Comparison of ENCODE assay signal across 1 cellular context in the genomic region with DNA sequence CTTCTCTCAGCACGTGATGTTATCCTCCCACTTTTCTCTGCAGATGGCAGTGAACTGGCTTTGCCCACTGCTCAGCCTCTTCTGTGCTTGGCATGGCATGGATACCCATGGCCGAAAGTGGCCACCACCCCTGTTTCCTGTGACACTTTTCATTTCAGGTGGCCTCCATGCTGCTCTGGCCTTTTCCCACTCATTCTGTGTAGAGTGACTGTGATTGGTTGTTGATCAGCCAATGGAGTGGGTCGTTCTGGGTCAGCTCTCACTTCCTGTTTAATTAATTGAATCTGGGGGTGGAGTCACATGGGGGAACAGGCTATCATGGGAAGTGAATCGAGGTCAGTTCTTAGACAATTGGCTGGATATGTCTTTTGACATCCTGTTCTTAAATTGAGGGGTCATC.
TF ChIP-seq lines count a peak whose summit lies in the region.

No MANE protein-coding gene starts in this region.

TF ChIP-seq in K562, 482 proteins besides CTCF, POLR2A, EP300 and RAD21 (continued from another document):
- TF ChIP-seq, protein P1, sequence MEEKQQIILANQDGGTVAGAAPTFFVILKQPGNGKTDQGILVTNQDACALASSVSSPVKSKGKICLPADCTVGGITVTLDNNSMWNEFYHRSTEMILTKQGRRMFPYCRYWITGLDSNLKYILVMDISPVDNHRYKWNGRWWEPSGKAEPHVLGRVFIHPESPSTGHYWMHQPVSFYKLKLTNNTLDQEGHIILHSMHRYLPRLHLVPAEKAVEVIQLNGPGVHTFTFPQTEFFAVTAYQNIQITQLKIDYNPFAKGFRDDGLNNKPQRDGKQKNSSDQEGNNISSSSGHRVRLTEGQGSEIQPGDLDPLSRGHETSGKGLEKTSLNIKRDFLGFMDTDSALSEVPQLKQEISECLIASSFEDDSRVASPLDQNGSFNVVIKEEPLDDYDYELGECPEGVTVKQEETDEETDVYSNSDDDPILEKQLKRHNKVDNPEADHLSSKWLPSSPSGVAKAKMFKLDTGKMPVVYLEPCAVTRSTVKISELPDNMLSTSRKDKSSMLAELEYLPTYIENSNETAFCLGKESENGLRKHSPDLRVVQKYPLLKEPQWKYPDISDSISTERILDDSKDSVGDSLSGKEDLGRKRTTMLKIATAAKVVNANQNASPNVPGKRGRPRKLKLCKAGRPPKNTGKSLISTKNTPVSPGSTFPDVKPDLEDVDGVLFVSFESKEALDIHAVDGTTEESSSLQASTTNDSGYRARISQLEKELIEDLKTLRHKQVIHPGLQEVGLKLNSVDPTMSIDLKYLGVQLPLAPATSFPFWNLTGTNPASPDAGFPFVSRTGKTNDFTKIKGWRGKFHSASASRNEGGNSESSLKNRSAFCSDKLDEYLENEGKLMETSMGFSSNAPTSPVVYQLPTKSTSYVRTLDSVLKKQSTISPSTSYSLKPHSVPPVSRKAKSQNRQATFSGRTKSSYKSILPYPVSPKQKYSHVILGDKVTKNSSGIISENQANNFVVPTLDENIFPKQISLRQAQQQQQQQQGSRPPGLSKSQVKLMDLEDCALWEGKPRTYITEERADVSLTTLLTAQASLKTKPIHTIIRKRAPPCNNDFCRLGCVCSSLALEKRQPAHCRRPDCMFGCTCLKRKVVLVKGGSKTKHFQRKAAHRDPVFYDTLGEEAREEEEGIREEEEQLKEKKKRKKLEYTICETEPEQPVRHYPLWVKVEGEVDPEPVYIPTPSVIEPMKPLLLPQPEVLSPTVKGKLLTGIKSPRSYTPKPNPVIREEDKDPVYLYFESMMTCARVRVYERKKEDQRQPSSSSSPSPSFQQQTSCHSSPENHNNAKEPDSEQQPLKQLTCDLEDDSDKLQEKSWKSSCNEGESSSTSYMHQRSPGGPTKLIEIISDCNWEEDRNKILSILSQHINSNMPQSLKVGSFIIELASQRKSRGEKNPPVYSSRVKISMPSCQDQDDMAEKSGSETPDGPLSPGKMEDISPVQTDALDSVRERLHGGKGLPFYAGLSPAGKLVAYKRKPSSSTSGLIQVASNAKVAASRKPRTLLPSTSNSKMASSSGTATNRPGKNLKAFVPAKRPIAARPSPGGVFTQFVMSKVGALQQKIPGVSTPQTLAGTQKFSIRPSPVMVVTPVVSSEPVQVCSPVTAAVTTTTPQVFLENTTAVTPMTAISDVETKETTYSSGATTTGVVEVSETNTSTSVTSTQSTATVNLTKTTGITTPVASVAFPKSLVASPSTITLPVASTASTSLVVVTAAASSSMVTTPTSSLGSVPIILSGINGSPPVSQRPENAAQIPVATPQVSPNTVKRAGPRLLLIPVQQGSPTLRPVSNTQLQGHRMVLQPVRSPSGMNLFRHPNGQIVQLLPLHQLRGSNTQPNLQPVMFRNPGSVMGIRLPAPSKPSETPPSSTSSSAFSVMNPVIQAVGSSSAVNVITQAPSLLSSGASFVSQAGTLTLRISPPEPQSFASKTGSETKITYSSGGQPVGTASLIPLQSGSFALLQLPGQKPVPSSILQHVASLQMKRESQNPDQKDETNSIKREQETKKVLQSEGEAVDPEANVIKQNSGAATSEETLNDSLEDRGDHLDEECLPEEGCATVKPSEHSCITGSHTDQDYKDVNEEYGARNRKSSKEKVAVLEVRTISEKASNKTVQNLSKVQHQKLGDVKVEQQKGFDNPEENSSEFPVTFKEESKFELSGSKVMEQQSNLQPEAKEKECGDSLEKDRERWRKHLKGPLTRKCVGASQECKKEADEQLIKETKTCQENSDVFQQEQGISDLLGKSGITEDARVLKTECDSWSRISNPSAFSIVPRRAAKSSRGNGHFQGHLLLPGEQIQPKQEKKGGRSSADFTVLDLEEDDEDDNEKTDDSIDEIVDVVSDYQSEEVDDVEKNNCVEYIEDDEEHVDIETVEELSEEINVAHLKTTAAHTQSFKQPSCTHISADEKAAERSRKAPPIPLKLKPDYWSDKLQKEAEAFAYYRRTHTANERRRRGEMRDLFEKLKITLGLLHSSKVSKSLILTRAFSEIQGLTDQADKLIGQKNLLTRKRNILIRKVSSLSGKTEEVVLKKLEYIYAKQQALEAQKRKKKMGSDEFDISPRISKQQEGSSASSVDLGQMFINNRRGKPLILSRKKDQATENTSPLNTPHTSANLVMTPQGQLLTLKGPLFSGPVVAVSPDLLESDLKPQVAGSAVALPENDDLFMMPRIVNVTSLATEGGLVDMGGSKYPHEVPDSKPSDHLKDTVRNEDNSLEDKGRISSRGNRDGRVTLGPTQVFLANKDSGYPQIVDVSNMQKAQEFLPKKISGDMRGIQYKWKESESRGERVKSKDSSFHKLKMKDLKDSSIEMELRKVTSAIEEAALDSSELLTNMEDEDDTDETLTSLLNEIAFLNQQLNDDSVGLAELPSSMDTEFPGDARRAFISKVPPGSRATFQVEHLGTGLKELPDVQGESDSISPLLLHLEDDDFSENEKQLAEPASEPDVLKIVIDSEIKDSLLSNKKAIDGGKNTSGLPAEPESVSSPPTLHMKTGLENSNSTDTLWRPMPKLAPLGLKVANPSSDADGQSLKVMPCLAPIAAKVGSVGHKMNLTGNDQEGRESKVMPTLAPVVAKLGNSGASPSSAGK (IDR thresholded peaks at IDR 0.05): peak; percentile 44; the same call in 1 of the 2 replicates
